In genomic region chr7:16178585-16178984, GRCh38 we compare ENCODE assay signal across 1 cellular context.
TF ChIP-seq lines count a peak whose summit lies in the region.

No MANE protein-coding gene starts in this region.

TF ChIP-seq in A549, 52 proteins besides CTCF, POLR2A, EP300 and RAD21 (continued from another document):
- TF ChIP-seq MAFK (IDR thresholded peaks at IDR 0.05; ENCODE audit: partially characterized antibody): peak; percentile 52
- TF ChIP-seq BHLHE40 (IDR thresholded peaks at IDR 0.05; ENCODE audit: low read depth, low read length): no peak
